Comparison of ENCODE assay signal across 1 cellular context in genomic region chr2:48600917-48601316, GRCh38.
TF ChIP-seq lines count a peak whose summit lies in the region.

No MANE protein-coding gene starts in this region.

TF ChIP-seq in K562, 482 proteins besides CTCF, POLR2A, EP300 and RAD21 (continued from another document):
- TF ChIP-seq, protein P1, sequence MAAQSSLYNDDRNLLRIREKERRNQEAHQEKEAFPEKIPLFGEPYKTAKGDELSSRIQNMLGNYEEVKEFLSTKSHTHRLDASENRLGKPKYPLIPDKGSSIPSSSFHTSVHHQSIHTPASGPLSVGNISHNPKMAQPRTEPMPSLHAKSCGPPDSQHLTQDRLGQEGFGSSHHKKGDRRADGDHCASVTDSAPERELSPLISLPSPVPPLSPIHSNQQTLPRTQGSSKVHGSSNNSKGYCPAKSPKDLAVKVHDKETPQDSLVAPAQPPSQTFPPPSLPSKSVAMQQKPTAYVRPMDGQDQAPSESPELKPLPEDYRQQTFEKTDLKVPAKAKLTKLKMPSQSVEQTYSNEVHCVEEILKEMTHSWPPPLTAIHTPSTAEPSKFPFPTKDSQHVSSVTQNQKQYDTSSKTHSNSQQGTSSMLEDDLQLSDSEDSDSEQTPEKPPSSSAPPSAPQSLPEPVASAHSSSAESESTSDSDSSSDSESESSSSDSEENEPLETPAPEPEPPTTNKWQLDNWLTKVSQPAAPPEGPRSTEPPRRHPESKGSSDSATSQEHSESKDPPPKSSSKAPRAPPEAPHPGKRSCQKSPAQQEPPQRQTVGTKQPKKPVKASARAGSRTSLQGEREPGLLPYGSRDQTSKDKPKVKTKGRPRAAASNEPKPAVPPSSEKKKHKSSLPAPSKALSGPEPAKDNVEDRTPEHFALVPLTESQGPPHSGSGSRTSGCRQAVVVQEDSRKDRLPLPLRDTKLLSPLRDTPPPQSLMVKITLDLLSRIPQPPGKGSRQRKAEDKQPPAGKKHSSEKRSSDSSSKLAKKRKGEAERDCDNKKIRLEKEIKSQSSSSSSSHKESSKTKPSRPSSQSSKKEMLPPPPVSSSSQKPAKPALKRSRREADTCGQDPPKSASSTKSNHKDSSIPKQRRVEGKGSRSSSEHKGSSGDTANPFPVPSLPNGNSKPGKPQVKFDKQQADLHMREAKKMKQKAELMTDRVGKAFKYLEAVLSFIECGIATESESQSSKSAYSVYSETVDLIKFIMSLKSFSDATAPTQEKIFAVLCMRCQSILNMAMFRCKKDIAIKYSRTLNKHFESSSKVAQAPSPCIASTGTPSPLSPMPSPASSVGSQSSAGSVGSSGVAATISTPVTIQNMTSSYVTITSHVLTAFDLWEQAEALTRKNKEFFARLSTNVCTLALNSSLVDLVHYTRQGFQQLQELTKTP (IDR thresholded peaks at IDR 0.05; ENCODE audit: low read depth in 1 of 2, partially characterized antibody in 2 of 2) = no peak
- TF ChIP-seq HDAC6 (IDR thresholded peaks at IDR 0.05; ENCODE audit: low read depth, low read length) (no peak), ZBTB8A (IDR thresholded peaks at IDR 0.05; ENCODE audit: partially characterized antibody) (no peak), FOXJ2 (tag; IDR thresholded peaks at IDR 0.05) (no peak), ZNF24 (IDR thresholded peaks at IDR 0.05) (no peak), CBFA2T3 (IDR thresholded peaks at IDR 0.05) (no peak), ILF3 (IDR thresholded peaks at IDR 0.05; ENCODE audit: borderline replicate concordance) (no peak), TARDBP (IDR thresholded peaks at IDR 0.05) (no peak), NFIX (CRISPR knock-in tag; IDR thresholded peaks at IDR 0.05; ENCODE audit: low read depth) (no peak), ZNF707 (CRISPR knock-in tag; conservative IDR thresholded peaks at IDR 0.05) (no peak), CBFA2T2 (conservative IDR thresholded peaks at IDR 0.05) (no peak)
